14 cellular contexts compared by ENCODE assay signal in the genomic region with DNA sequence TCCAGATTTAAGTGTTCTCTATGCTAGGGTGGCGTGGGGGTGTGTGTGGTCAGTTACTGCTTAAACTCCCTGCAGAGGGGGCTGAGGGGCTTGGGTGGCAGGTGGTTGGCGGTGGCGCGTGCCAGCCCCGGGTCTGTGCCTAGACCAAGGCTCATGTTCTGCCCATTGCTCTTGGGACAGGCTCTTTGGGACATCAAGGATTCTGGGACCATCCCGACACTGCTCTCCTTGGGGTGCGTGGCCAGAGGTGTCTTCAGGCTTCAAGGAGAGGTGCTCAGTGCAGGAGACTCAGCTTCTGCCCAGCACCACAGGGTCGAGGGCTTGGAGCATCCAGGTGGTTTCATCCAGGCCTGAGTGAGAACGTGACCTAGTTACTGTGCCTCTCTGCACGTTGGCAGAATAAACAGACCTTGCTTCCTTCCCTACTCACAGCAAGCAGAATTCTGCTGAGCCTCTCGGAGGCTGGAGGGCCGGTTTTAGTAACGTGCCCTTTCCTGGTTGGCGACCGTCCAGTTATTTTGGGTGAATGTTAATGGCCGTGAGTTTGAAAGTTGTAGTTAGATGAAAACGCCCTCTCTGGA. TPM values are rescaled to one million over a fixed set of nuclear protein-coding genes. Genes with fewer than 3 reads are reported as not detected.
DNase-seq lines count a peak whose midpoint lies in the region; ATAC-seq, FAIRE-seq and TF ChIP-seq lines count a peak whose summit lies in the region.
"Had no signal": no experiment of that assay in that cellular context is flagged by ENCODE, and none has a peak within 500 bp of the region (broad histone marks: within the 10 kb centered on the region; RNA-seq: fewer than 3 reads in every experiment).

No MANE protein-coding gene starts in this region.

- H3K9ac ChIP-seq in mammary epithelial cell (ENCODE audit: insufficient read depth, low read length), result no peak overlapping the region
- no peak overlapping the region for H3K9ac ChIP-seq in GM12878 (ENCODE audit: control insufficient read depth, insufficient read depth, low read length)

- SMC1A ChIA-PET in GM12878 (lab: Charles Lee; ENCODE audit: uncharacterized antibody, unreplicated experiment), result interaction anchor here (1.1 to 1.4 kb wide), 3 partner anchors 11 to 52 kb away, joined by 3 read pairs; no protein-coding TSS in a partner anchor

- H3K4me2 ChIP-seq in mammary epithelial cell (ENCODE audit: insufficient read depth, low read depth, low read length), result no peak overlapping the region
- H3K4me2 ChIP-seq in GM12878 (ENCODE audit: control insufficient read depth, insufficient read depth), result no peak overlapping the region

- 85% methylated on average over 14 of the region's 17 CpGs for WGBS in mammary epithelial cell (ENCODE audit: low coverage, missing lambda C conversion rate)
- 48% methylated on average over 17 of the region's 17 CpGs for WGBS in GM12878 (ENCODE audit: insufficient coverage, insufficient replicate concordance, low lambda C conversion rate, missing lambda C conversion rate)
- WGBS in right lobe of liver (ENCODE audit: insufficient coverage, low coverage, low lambda C conversion rate, missing lambda C conversion rate), result 4% methylated on average over 9 of the region's 17 CpGs

- intact Hi-C loops in mammary epithelial cell (cut with micrococcal nuclease) (no loop called here), GM12878 (cut with micrococcal nuclease; ENCODE audit: unreplicated experiment) (no loop called here), right lobe of liver (cut with DNase I) (no loop called here), upper lobe of right lung (cut with DNase I) (no loop called here)

- H3K27me3 ChIP-seq in mammary epithelial cell (ENCODE audit: insufficient read depth, low read length), result no peaks in the 10 kb centered on the region
- H3K27me3 ChIP-seq in GM12878 (replicated peaks in 1 of 2; ENCODE audit: control insufficient read depth in 2 of 2, insufficient read depth in 2 of 2, low read length in 1 of 2), result no peaks in the 10 kb centered on the region
- no peaks in the 10 kb centered on the region for H3K27me3 ChIP-seq in right lobe of liver
- H3K27me3 ChIP-seq in upper lobe of right lung, result no peaks in the 10 kb centered on the region

- peak; percentile 63 for ATAC-seq in GM12878
- ATAC-seq in right lobe of liver, result peak; percentile 67 to 85 (median 79)
- ATAC-seq in upper lobe of right lung, result peak; percentile 39
- ATAC-seq: HCT116, K562 had no signal

- in situ Hi-C loops in T47D (cut with HindIII; ENCODE audit: low pct_unique_long_range_greater_than_20kb, low sequenced_read_pairs), result no loop called here
- in situ Hi-C loops in mammary epithelial cell (cut with MboI; ENCODE audit: low sequenced_read_pairs in 2 of 2), result no loop called here
- in situ Hi-C loops in GM12878 (cut with MboI), result no loop called here

- TF ChIP-seq RAD21 in GM12878 (IDR thresholded peaks at IDR 0.05; ENCODE audit: insufficient read depth, low read depth, low read length), result no peak

- TF ChIP-seq EP300 in GM12878 (IDR thresholded peaks at IDR 0.05; ENCODE audit: borderline replicate concordance in 1 of 2, control insufficient read depth in 1 of 2, low read depth in 2 of 2, low read length in 2 of 2), result no peak

- dilution Hi-C loops in mammary epithelial cell (cut with HindIII; ENCODE audit: low sequenced_read_pairs), result no loop called here

- POLR2A ChIA-PET in GM12878 (lab: Charles Lee), result no interaction called here

- FAIRE-seq in GM12878 (lab: Jason Lieb, UNC), result no peak
- FAIRE-seq: K562 had no signal

- H3K36me3 ChIP-seq in mammary epithelial cell (ENCODE audit: insufficient read depth, low read length) (no peaks in the 10 kb centered on the region), GM12878 (ENCODE audit: control insufficient read depth in 2 of 2, insufficient read depth in 2 of 2, low read length in 1 of 2) (no peaks in the 10 kb centered on the region), right lobe of liver (no peaks in the 10 kb centered on the region), upper lobe of right lung (no peaks in the 10 kb centered on the region)

- CTCF ChIA-PET in mammary epithelial cell (lab: Charles Lee; ENCODE audit: low non-redundant PET) (no interaction called here), GM12878 (lab: Yijun Ruan, JAX) (interaction anchor here (1.5 kb wide), 1 partner anchor 23 kb away, joined by 3 read pairs; no protein-coding TSS in a partner anchor)

- H2AFZ ChIP-seq in mammary epithelial cell (ENCODE audit: low read depth, low read length) (no peak overlapping the region), GM12878 (ENCODE audit: control insufficient read depth, low read depth, low read length) (no peak overlapping the region)

- H4K20me1 ChIP-seq in mammary epithelial cell (ENCODE audit: insufficient read depth, low read length) (no peaks in the 10 kb centered on the region), GM12878 (ENCODE audit: control insufficient read depth, insufficient read depth) (no peaks in the 10 kb centered on the region)

- DNase-seq in T47D (ENCODE audit: low read depth in 1 of 2, low spot score in 1 of 2), result peak; percentile 39 to 85
- DNase-seq in mammary epithelial cell, result no peak
- no peak for DNase-seq in GM12878 (ENCODE audit: low read depth, low spot score)
- DNase-seq in right lobe of liver, result peak in 2 of 3 donors; percentile 48 to 71
- no peak for DNase-seq in upper lobe of right lung
- DNase-seq in NCI-H187 treated with DMSO at 0.1 percent for 48 hours (lab: John Stamatoyannopoulos, UW), result no peak
- DNase-seq in hypothalamus (lab: John Stamatoyannopoulos, UW), result no peak
- DNase-seq in activated CD4-positive, alpha-beta T cell treated with anti-CD3 and anti-CD28 coated beads for 1 hour, result no peak
- DNase-seq: activated CD4-positive, alpha-beta T cell treated with anti-CD3 and anti-CD28 coated beads, Interleukin-2, amount 10 ng/mL, durations not matched to agents 7 days and 5 days; activated naive CD4-positive, alpha-beta T cell treated with anti-CD3 and anti-CD28 coated beads, Interleukin-2, amount 50 U/mL, for 16 hours; dermis blood vessel endothelial cell; stimulated activated CD4-positive, alpha-beta T cell treated with anti-CD3 and anti-CD28 coated beads, Interleukin-12 subunit alpha, Interleukin-12 subunit beta, amount 100 ng/mL, for 4 hours had no signal

- H3K79me2 ChIP-seq in mammary epithelial cell (ENCODE audit: insufficient read depth, low read length) (no peaks in the 10 kb centered on the region), GM12878 (ENCODE audit: control insufficient read depth, insufficient read depth, low read length) (peaks cover 5% of the 10 kb centered on the region)

- BruUV-seq in mammary epithelial cell (replicated peaks; lab: Mats Ljungman, UMichigan) (no TSS peak), GM12878 (replicated peaks; lab: Mats Ljungman, UMichigan) (no TSS peak)

- H3K4me3 ChIP-seq in mammary epithelial cell (replicated peaks in 1 of 3; ENCODE audit: insufficient read depth in 1 of 3, low read depth in 2 of 3, low read length in 3 of 3), result no peak overlapping the region
- H3K4me3 ChIP-seq in GM12878, result no peak overlapping the region
- H3K4me3 ChIP-seq in right lobe of liver, result no peak overlapping the region
- no peak overlapping the region for H3K4me3 ChIP-seq in upper lobe of right lung
- H3K4me3 ChIP-seq: K562 had no signal

- H3K9me3 ChIP-seq in mammary epithelial cell (replicated peaks; ENCODE audit: insufficient read depth, low read length), result no peaks in the 10 kb centered on the region
- peaks cover 3% of the 10 kb centered on the region; the same call in 2 of the 3 replicates for H3K9me3 ChIP-seq in GM12878 (replicated peaks; ENCODE audit: control insufficient read depth, insufficient read depth, low read length)
- no peaks in the 10 kb centered on the region for H3K9me3 ChIP-seq in right lobe of liver
- no peaks in the 10 kb centered on the region for H3K9me3 ChIP-seq in upper lobe of right lung

- H3K4me1 ChIP-seq in mammary epithelial cell (ENCODE audit: insufficient read depth, low read length) (no peaks in the 10 kb centered on the region), GM12878 (ENCODE audit: control insufficient read depth, insufficient read depth, low read length) (peaks cover 5% of the 10 kb centered on the region), right lobe of liver (peaks cover 0 to 3% (median 0%) of the 10 kb centered on the region in 4 donors), upper lobe of right lung (peaks cover 7% of the 10 kb centered on the region)

- H3K27ac ChIP-seq in mammary epithelial cell (ENCODE audit: insufficient read depth, low read depth, low read length), result no peak overlapping the region
- H3K27ac ChIP-seq in GM12878 (ENCODE audit: control insufficient read depth, insufficient read depth), result no peak overlapping the region
- H3K27ac ChIP-seq in right lobe of liver, result no peak overlapping the region
- H3K27ac ChIP-seq in upper lobe of right lung, result no peak overlapping the region

- RAD21 ChIA-PET in GM12878 (lab: Charles Lee; ENCODE audit: unreplicated experiment), result interaction anchor here (1.1 kb wide), 1 partner anchor 93 kb away, joined by 3 read pairs; no protein-coding TSS in a partner anchor

- TF ChIP-seq POLR2A in GM12878 (IDR thresholded peaks at IDR 0.05; ENCODE audit: low read depth, low read length), result no peak
- TF ChIP-seq POLR2A in right lobe of liver (IDR thresholded peaks at IDR 0.05), result no peak

- TF ChIP-seq CTCF in mammary epithelial cell (conservative IDR thresholded peaks at IDR 0.05 in 1 of 2, IDR thresholded peaks at IDR 0.05 in 1 of 2; ENCODE audit: extremely low read depth in 1 of 2, insufficient read depth in 1 of 2, low read depth in 1 of 2, low read length in 2 of 2) (no peak), GM12878 (IDR thresholded peaks at IDR 0.05 in 2 of 3, conservative IDR thresholded peaks at IDR 0.05 in 1 of 3; ENCODE audit: control insufficient read depth in 2 of 3, extremely low read depth in 1 of 3, insufficient read depth in 1 of 3, low read depth in 3 of 3, low read length in 3 of 3) (no peak), right lobe of liver (IDR thresholded peaks at IDR 0.05) (no peak), upper lobe of right lung (IDR thresholded peaks at IDR 0.05) (no peak)

RNA-seq across cellular contexts. Expression of a gene that starts 39.9 kb away (rescaled TPM):
- total RNA-seq in mammary epithelial cell (1 to 10 TPM in 1 of 2 donors, under 1 TPM in 1; 0.50 to 1.5 TPM), GM12878 (2014; rRNA removed) (12.3 and 14.2 TPM in 2 replicates), GM12878 (2014; rRNA removed; fragmentation: Illumina TruSeq; extraction: Trizol) (14.6 and 15.0 TPM in 2 replicates), GM12878 (2021) (35.5 and 37.0 TPM in 2 replicates), right lobe of liver (10 to 100 TPM in 3 of 6 experiments, 1 to 10 TPM in 3; 5.3 to 10.8 (median 9.5) TPM), upper lobe of right lung (17.1 TPM)
- polyA plus RNA-seq in mammary epithelial cell (0.92 TPM), GM12878 (2011; rRNA removed) (12.3 and 14.4 TPM in 2 replicates), GM12878 (2014; fragmentation: Illumina TruSeq; extraction: Trizol) (25.9 and 30.3 TPM in 2 replicates), GM12878 (2014; fragmentation: Nextera tagmentation; extraction: Ambion mirVana) (1 to 10 TPM; 2.1 to 5.5 TPM), GM12878 (2014; rRNA removed) (19.5 and 19.6 TPM in 2 replicates), GM12878 (2016; fragmentation: Nextera tagmentation; extraction: Ambion mirVana) (10 to 100 TPM in 1 of 2 experiments, 1 to 10 TPM in 1; 3.5 to 20.0 TPM)
- polyA minus RNA-seq in mammary epithelial cell, result 0.41 TPM
- total RNA-seq in GM12878 (2013; cell fraction: nucleolus; rRNA removed), result 70.4 and 80.7 TPM in 2 replicates
- polyA plus RNA-seq in GM12878 (2011; ENCODE audit: low read depth), result 10.3 TPM
- polyA plus RNA-seq in GM12878 (2011; cell fraction: cytosol; rRNA removed), result 11.2 and 14.2 TPM in 2 replicates
- 11.2 and 12.9 TPM in 2 replicates for polyA plus RNA-seq in GM12878 (2011; cell fraction: nucleus; rRNA removed)
- 13.4 and 15.8 TPM in 2 replicates for polyA plus RNA-seq in GM12878 (2012)
- polyA minus RNA-seq in GM12878 (2011; rRNA and poly(A)+ RNA removed), result 11.3 and 16.2 TPM in 2 replicates
- 4.8 and 6.5 TPM in 2 replicates for polyA minus RNA-seq in GM12878 (2011; cell fraction: cytosol; rRNA and poly(A)+ RNA removed)
- polyA minus RNA-seq in GM12878 (2011; cell fraction: nucleus; rRNA and poly(A)+ RNA removed), result 3.9 and 5.7 TPM in 2 replicates

Comparison
In these comparisons a context has a peak if more than half of its experiments do, and no peak if none do; other contexts are left out.
1. DNase-seq: peak in T47D (2 of 2) and right lobe of liver (2 of 3); none in mammary epithelial cell (single experiment), GM12878 (single experiment), upper lobe of right lung (single experiment), NCI-H187 treated with DMSO at 0.1 percent for 48 hours (single experiment), hypothalamus (0 of 51) and activated CD4-positive, alpha-beta T cell treated with anti-CD3 and anti-CD28 coated beads for 1 hour (single experiment).
2. Peak in every context shown above with its lines, with median percentiles within 50 percentile points of each other: ATAC-seq.